11 cellular contexts compared by ENCODE assay signal in genomic region chr4:163343604-163344146, GRCh38. TPM values are rescaled to one million over a fixed set of nuclear protein-coding genes. Genes with fewer than 3 reads are reported as not detected.
A peak's percentile ranks its signal among the peaks of the same experiment; 100 is the strongest.
DNase-seq lines count a peak whose midpoint lies in the region; ATAC-seq and TF ChIP-seq lines count a peak whose summit lies in the region.
"Had no signal": no experiment of that assay in that cellular context is flagged by ENCODE, and none has a peak within 500 bp of the region (broad histone marks: within the 10 kb centered on the region; RNA-seq: fewer than 3 reads in every experiment).

NPY5R (plus strand) TSS chr4:163343892; CDS start chr4:163350274, 6,382 bp downstream.

- H3K27ac ChIP-seq in SK-N-SH (ENCODE audit: low read depth in 2 of 2, low read length in 1 of 2) (no peak within 1 kb of the TSS), mucosa of rectum (ENCODE audit: low read depth in 2 of 2, low read length in 2 of 2) (no peak within 1 kb of the TSS), tibial artery (peak within 1 kb of the TSS; percentile 97 to 98), PC-3 (ENCODE audit: low read length) (no peak within 1 kb of the TSS)

- intact Hi-C loops in tibial artery (cut with DNase I; ENCODE audit: low total_unique reads) (no loop called here), PC-3 (cut with micrococcal nuclease) (no loop called here)

- DNase-seq in SK-N-SH (peak; percentile 29), fibroblast of villous mesenchyme (ENCODE audit: low read depth) (no peak), tibial artery (peak in 1 of 2 donors; percentile 65), NCI-H1694 (lab: John Stamatoyannopoulos, UW) (no peak), NOMO-1 treated with DMSO at 0.1 percent for 48 hours (lab: John Stamatoyannopoulos, UW; ENCODE audit: unreplicated experiment) (no peak), PC-3 (no peak)
- no peak for DNase-seq in central memory CD4-positive, alpha-beta T cell
- DNase-seq: activated T-cell treated with anti-CD3 and anti-CD28 coated beads, Interleukin-2, amount 50 U/mL, for 24 hours; GF-D8; KG1 had no signal

- H3K9me2 ChIP-seq in SK-N-SH (no peaks in the 10 kb centered on the region), PC-3 (replicated peaks; ENCODE audit: low read length) (no peaks in the 10 kb centered on the region)

- POLR2A ChIA-PET in SK-N-SH (lab: Yijun Ruan, JAX) = no interaction called here
- POLR2A ChIA-PET in PC-3 (lab: Charles Lee; ENCODE audit: unreplicated experiment) = no interaction called here

- H3K9me3 ChIP-seq in SK-N-SH = no peaks in the 10 kb centered on the region
- no peaks in the 10 kb centered on the region for H3K9me3 ChIP-seq in mucosa of rectum (ENCODE audit: control insufficient read depth in 2 of 2, low read length in 2 of 2)
- no peaks in the 10 kb centered on the region for H3K9me3 ChIP-seq in tibial artery
- H3K9me3 ChIP-seq in PC-3 (ENCODE audit: low read length) = no peaks in the 10 kb centered on the region

- peak within 1 kb of the TSS; percentile 28; the same call in 1 of the 2 replicates for H3K4me2 ChIP-seq in SK-N-SH
- no peak within 1 kb of the TSS for H3K4me2 ChIP-seq in PC-3 (ENCODE audit: low read length)

- no peak for TF ChIP-seq EP300 in SK-N-SH (IDR thresholded peaks at IDR 0.05; ENCODE audit: borderline replicate concordance in 1 of 2, low read depth in 1 of 2, low read length in 1 of 2)

- TF ChIP-seq CTCF in SK-N-SH (IDR thresholded peaks at IDR 0.05) = no peak
- TF ChIP-seq CTCF in fibroblast of villous mesenchyme (IDR thresholded peaks at IDR 0.05; ENCODE audit: insufficient read depth, low read depth, low read length) = no peak
- TF ChIP-seq CTCF in tibial artery (IDR thresholded peaks at IDR 0.05) = no peak
- TF ChIP-seq CTCF in PC-3 (conservative IDR thresholded peaks at IDR 0.05; ENCODE audit: low read depth, low read length) = no peak

- no peaks in the 10 kb centered on the region for H3K4me1 ChIP-seq in SK-N-SH (ENCODE audit: control insufficient read depth in 1 of 2, insufficient read depth in 2 of 2, low read depth in 1 of 2, low read length in 1 of 2)
- H3K4me1 ChIP-seq in mucosa of rectum (ENCODE audit: control insufficient read depth in 2 of 2, insufficient read depth in 2 of 2, low read length in 2 of 2) = peaks cover 0 to 5% of the 10 kb centered on the region in 2 donors
- H3K4me1 ChIP-seq in tibial artery = peaks cover 0 to 40% (median 0%) of the 10 kb centered on the region in 4 donors
- H3K4me1 ChIP-seq in PC-3 (ENCODE audit: insufficient read depth, low read length) = no peaks in the 10 kb centered on the region

- BruUV-seq in PC-3 (replicated peaks; lab: Mats Ljungman, UMichigan) = no TSS peak

- H2AFZ ChIP-seq in SK-N-SH (ENCODE audit: low read depth) = no peak within 1 kb of the TSS
- H2AFZ ChIP-seq in PC-3 (ENCODE audit: low read length) = no peak within 1 kb of the TSS

- H3K9ac ChIP-seq in SK-N-SH (no peak within 1 kb of the TSS), mucosa of rectum (ENCODE audit: low read depth in 1 of 2, low read length in 2 of 2) (peak within 1 kb of the TSS in 1 of 2 donors; percentile 38), PC-3 (ENCODE audit: low read length) (no peak within 1 kb of the TSS)

- H4K20me1 ChIP-seq in SK-N-SH (ENCODE audit: insufficient read depth) (no peaks in the 10 kb centered on the region), PC-3 (ENCODE audit: low read length) (no peaks in the 10 kb centered on the region)

- CTCF ChIA-PET in SK-N-SH (lab: Yijun Ruan, JAX) (interaction anchor here (0.9 kb wide), 1 partner anchor 11 kb away, joined by 4 read pairs; no protein-coding TSS in a partner anchor), PC-3 (lab: Charles Lee) (no interaction called here)

- H3K36me3 ChIP-seq in SK-N-SH (replicated peaks in 1 of 2; ENCODE audit: control insufficient read depth in 1 of 2, insufficient read depth in 2 of 2, low read length in 1 of 2) (no peaks in the 10 kb centered on the region), mucosa of rectum (ENCODE audit: control insufficient read depth in 2 of 2, insufficient read depth in 2 of 2, low read length in 2 of 2) (no peaks in the 10 kb centered on the region), tibial artery (no peaks in the 10 kb centered on the region), PC-3 (ENCODE audit: low read depth, low read length) (no peaks in the 10 kb centered on the region)

- H3K4me3 ChIP-seq in SK-N-SH (ENCODE audit: low read depth in 2 of 2, low read length in 1 of 2) (no peak within 1 kb of the TSS), fibroblast of villous mesenchyme (ENCODE audit: low read depth, low read length) (peak within 1 kb of the TSS; percentile 53), mucosa of rectum (ENCODE audit: low read length in 2 of 2) (peak within 1 kb of the TSS; percentile 65 to 69), tibial artery (peak within 1 kb of the TSS; percentile 92 to 95), PC-3 (ENCODE audit: low read length) (no peak within 1 kb of the TSS)

- no peaks in the 10 kb centered on the region for H3K79me2 ChIP-seq in SK-N-SH (ENCODE audit: insufficient read depth)
- no peaks in the 10 kb centered on the region for H3K79me2 ChIP-seq in PC-3 (ENCODE audit: low read length)

- H3F3A ChIP-seq in SK-N-SH (replicated peaks; ENCODE audit: insufficient read depth) (no peaks in the 10 kb centered on the region), PC-3 (ENCODE audit: low read length, unreplicated experiment) (no peaks in the 10 kb centered on the region)

- no peak for ATAC-seq in PC-3

- under 1% methylated on average over 16 of the region's 55 CpGs for WGBS in SK-N-SH (ENCODE audit: low lambda C conversion rate)

- H3K27me3 ChIP-seq in SK-N-SH (ENCODE audit: insufficient read depth) = peaks cover 25% of the 10 kb centered on the region
- peaks cover 9 to 14% of the 10 kb centered on the region in 2 donors for H3K27me3 ChIP-seq in mucosa of rectum (ENCODE audit: control insufficient read depth in 2 of 2, insufficient read depth in 2 of 2, low read length in 2 of 2)
- H3K27me3 ChIP-seq in tibial artery = no peaks in the 10 kb centered on the region
- H3K27me3 ChIP-seq in PC-3 (ENCODE audit: low read length) = no peaks in the 10 kb centered on the region

- TF ChIP-seq RAD21 in SK-N-SH (IDR thresholded peaks at IDR 0.05; ENCODE audit: low read length) = no peak

TF ChIP-seq in SK-N-SH, 30 proteins besides CTCF, POLR2A, EP300 and RAD21:
- TF ChIP-seq RXRA (IDR thresholded peaks at IDR 0.05; ENCODE audit: borderline replicate concordance, low read depth) = no peak
- no peak for TF ChIP-seq ELF1 (IDR thresholded peaks at IDR 0.05)
- no peak for TF ChIP-seq RFX5 (IDR thresholded peaks at IDR 0.05; ENCODE audit: low read length)
- no peak for TF ChIP-seq IRF3 (IDR thresholded peaks at IDR 0.05; ENCODE audit: low read depth, low read length)
- TF ChIP-seq TAF1 (IDR thresholded peaks at IDR 0.05; ENCODE audit: borderline replicate concordance, low read depth, low read length) = no peak
TF ChIP-seq in SK-N-SH: peak in this region for 0.

RNA-seq across cellular contexts. Expression of gene NPY5R, which starts in this region (rescaled TPM):
- not detected in 2 replicates for polyA plus RNA-seq in SK-N-SH (2012; rRNA removed)
- not detected in 2 replicates for polyA plus RNA-seq in SK-N-SH (2012; cell fraction: cytosol; rRNA removed)
- polyA plus RNA-seq in SK-N-SH (2012; cell fraction: nucleus; rRNA removed) = not detected in 2 replicates
- 0.32 and 0.43 TPM in 2 replicates for total RNA-seq in fibroblast of villous mesenchyme
- not detected in 2 replicates for total RNA-seq in PC-3 (2014; rRNA removed)

Comparison
In these comparisons a context has a peak if more than half of its experiments do, and no peak if none do; other contexts are left out.
1. Peak in DNase-seq and H3K4me2 ChIP-seq in SK-N-SH; RNA of the gene not detected or under 1 TPM.
2. H3K27ac ChIP-seq: peak in tibial artery (2 of 2); none in SK-N-SH (0 of 2), mucosa of rectum (0 of 2) and PC-3 (single experiment).
3. H3K4me3 ChIP-seq: peak in fibroblast of villous mesenchyme (single experiment), mucosa of rectum (2 of 2) and tibial artery (2 of 2); none in SK-N-SH (0 of 2) and PC-3 (single experiment).